Comparison of ENCODE assay signal across 11 cellular contexts in the genomic region with DNA sequence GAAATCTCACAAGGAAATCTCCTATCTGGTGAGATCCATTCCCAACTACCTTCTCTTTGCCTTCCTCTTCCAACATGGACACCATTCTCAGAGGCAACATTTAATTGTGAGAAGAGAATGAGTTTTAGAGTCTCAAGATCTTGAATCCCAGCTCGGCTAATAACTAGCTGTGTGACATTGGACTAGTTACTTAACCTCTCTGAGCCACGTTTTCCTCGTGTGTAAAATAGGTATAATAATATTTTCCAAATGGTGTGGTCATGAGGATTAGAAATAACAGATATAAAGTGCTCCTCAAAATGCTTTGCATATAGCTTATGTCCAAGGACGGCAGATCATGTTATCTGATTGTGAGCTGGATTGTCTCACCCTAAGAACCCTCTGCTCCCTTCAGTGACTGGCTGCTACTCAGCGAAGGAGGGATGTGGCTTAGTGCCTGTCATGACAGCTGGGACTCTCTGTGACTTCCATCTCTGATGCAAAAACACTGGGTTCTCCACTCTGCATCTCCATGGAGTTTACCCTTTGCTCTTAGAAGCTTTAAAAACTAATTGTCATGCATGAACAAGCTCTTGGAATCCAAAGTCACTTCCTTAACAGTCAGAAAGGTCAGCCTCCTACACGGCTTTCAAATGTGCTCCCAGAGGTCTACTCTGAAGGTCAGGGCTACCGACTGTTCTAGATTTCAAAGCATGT. TPM values are rescaled to one million over a fixed set of nuclear protein-coding genes. Genes with fewer than 3 reads are reported as not detected.
A peak's percentile ranks its signal among the peaks of the same experiment; 100 is the strongest.
DNase-seq lines count a peak whose midpoint lies in the region; ATAC-seq, FAIRE-seq and TF ChIP-seq lines count a peak whose summit lies in the region.
"Had no signal": no experiment of that assay in that cellular context is flagged by ENCODE, and none has a peak within 500 bp of the region (broad histone marks: within the 10 kb centered on the region; RNA-seq: fewer than 3 reads in every experiment).

No MANE protein-coding gene starts in this region.

- H3K9ac ChIP-seq in GM12878 (ENCODE audit: control insufficient read depth, insufficient read depth, low read length), result no peak overlapping the region

- H3K27me3 ChIP-seq in heart left ventricle (peaks cover 0 to 42% (median 18%) of the 10 kb centered on the region in 9 donors), right atrium auricular region (no peaks in the 10 kb centered on the region), GM12878 (replicated peaks in 1 of 2; ENCODE audit: control insufficient read depth in 2 of 2, insufficient read depth in 2 of 2, low read length in 1 of 2) (no peaks in the 10 kb centered on the region)
- H3K27me3 ChIP-seq: BE2C had no signal

- H2AFZ ChIP-seq in GM12878 (ENCODE audit: control insufficient read depth, low read depth, low read length), result no peak overlapping the region

- WGBS in heart left ventricle, 4 donors, result 61 to 70% (median 65%) methylated on average over 7 of the region's 7 CpGs
- WGBS in GM12878 (ENCODE audit: insufficient coverage, insufficient replicate concordance, low lambda C conversion rate, missing lambda C conversion rate), result 21% methylated on average over 7 of the region's 7 CpGs

- no peak overlapping the region for H3K27ac Mint-ChIP-seq in type B pancreatic cell
- H3K27ac Mint-ChIP-seq: activated CD8-positive, alpha-beta T cell treated with anti-CD3 and anti-CD28 coated beads for 36 hours had no signal

- H3K27ac ChIP-seq in heart left ventricle (no peak overlapping the region), right atrium auricular region (no peak overlapping the region), GM12878 (ENCODE audit: control insufficient read depth, insufficient read depth) (no peak overlapping the region)
- H3K27ac ChIP-seq: gastrocnemius medialis had no signal

- BruUV-seq in GM12878 (replicated peaks; lab: Mats Ljungman, UMichigan), result no TSS peak

- FAIRE-seq in GM12878 (lab: Jason Lieb, UNC), result no peak

- TF ChIP-seq EP300 in GM12878 (IDR thresholded peaks at IDR 0.05; ENCODE audit: borderline replicate concordance in 1 of 2, control insufficient read depth in 1 of 2, low read depth in 2 of 2, low read length in 2 of 2), result no peak

- H3K4me3 Mint-ChIP-seq in type B pancreatic cell, result peak overlapping the region; percentile 73
- H3K4me3 Mint-ChIP-seq: activated CD8-positive, alpha-beta T cell treated with anti-CD3 and anti-CD28 coated beads for 36 hours had no signal

- DNase-seq in heart left ventricle (no peak), right atrium auricular region (ENCODE audit: low spot score) (no peak), GM12878 (ENCODE audit: low read depth, low spot score) (no peak), left colon (no peak), type B pancreatic cell (ENCODE audit: extremely low spot score, unreplicated experiment) (no peak), DMS79 treated with DMSO at 0.1 percent for 48 hours (lab: John Stamatoyannopoulos, UW) (no peak)
- DNase-seq in activated CD4-positive, CD25-positive, alpha-beta regulatory T cell treated with anti-CD3 and anti-CD28 coated beads, Interleukin-2, amount 50 U/mL, for 72 hours, result no peak
- DNase-seq: gastrocnemius medialis had no signal

- H3K36me3 ChIP-seq in heart left ventricle (no peaks in the 10 kb centered on the region), right atrium auricular region (no peaks in the 10 kb centered on the region), GM12878 (ENCODE audit: control insufficient read depth in 2 of 2, insufficient read depth in 2 of 2, low read length in 1 of 2) (no peaks in the 10 kb centered on the region)
- H3K36me3 ChIP-seq: BE2C, gastrocnemius medialis had no signal

- SMC1A ChIA-PET in GM12878 (lab: Charles Lee; ENCODE audit: uncharacterized antibody, unreplicated experiment), result interaction anchor here (0.5 to 3.1 kb wide), 37 partner anchors 9 to 920 kb away, joined by 3 to 19 read pairs (median 4); a partner anchor contains a TSS

- TF ChIP-seq POLR2A in heart left ventricle (IDR thresholded peaks at IDR 0.05) (no peak), GM12878 (IDR thresholded peaks at IDR 0.05; ENCODE audit: low read depth, low read length) (no peak)

- H3K4me3 ChIP-seq in heart left ventricle (no peak overlapping the region), right atrium auricular region (no peak overlapping the region), GM12878 (no peak overlapping the region)

- H3K9me3 Mint-ChIP-seq in type B pancreatic cell, result peaks cover 6% of the 10 kb centered on the region
- H3K9me3 Mint-ChIP-seq: activated CD8-positive, alpha-beta T cell treated with anti-CD3 and anti-CD28 coated beads for 36 hours had no signal

- CTCF ChIA-PET in GM12878 (lab: Yijun Ruan, JAX), result interaction anchor here (0.6 to 3.6 kb wide), 59 partner anchors 11 to 755 kb away, joined by 3 to 76 read pairs (median 4); a partner anchor contains a TSS

- H3K27me3 Mint-ChIP-seq in type B pancreatic cell, result peaks cover 39% of the 10 kb centered on the region

- intact Hi-C loops in heart left ventricle (cut with DNase I), result loop anchor here in 8 of 10 donors (2.0 to 10.0 kb wide), 6 partner anchors 141 to 916 kb away; no protein-coding TSS in a partner anchor
- intact Hi-C loops in GM12878 (cut with micrococcal nuclease; ENCODE audit: unreplicated experiment), result loop anchor here (2.0 to 5.0 kb wide), 4 partner anchors 206 to 691 kb away; no protein-coding TSS in a partner anchor
- intact Hi-C loops in left colon (cut with DNase I, micrococcal nuclease), result loop anchor here in 1 of 2 donors (5.0 kb wide), 1 partner anchor 146 kb away; no protein-coding TSS in a partner anchor

- H3K4me1 Mint-ChIP-seq in type B pancreatic cell (ENCODE audit: unreplicated experiment), result peaks cover 18% of the 10 kb centered on the region

- in situ Hi-C loops in GM12878 (cut with MboI), result loop anchor here (5.0 to 10.0 kb wide), 4 partner anchors 141 to 913 kb away; no protein-coding TSS in a partner anchor

- H3K4me1 ChIP-seq in heart left ventricle, result peaks cover 0 to 5% (median 2%) of the 10 kb centered on the region in 12 donors
- H3K4me1 ChIP-seq in right atrium auricular region, result peaks cover 0 to 4% of the 10 kb centered on the region in 2 donors
- 0 out of 2 replicates have a peak, but pooled peaks cover 2% of the 10 kb centered on the region for H3K4me1 ChIP-seq in GM12878 (ENCODE audit: control insufficient read depth, insufficient read depth, low read length)
- H3K4me1 ChIP-seq: BE2C had no signal

- ATAC-seq in heart left ventricle, result peak in 3 of 4 donors; percentile 38 to 67 (median 41)
- peak; percentile 25 for ATAC-seq in GM12878
- peak; percentile 37 for ATAC-seq in left colon
- no peak for ATAC-seq in GM18873 (IDR thresholded peaks at IDR 0.05; ENCODE audit: low FRiP score, unreplicated experiment)

- POLR2A ChIA-PET in GM12878 (lab: Charles Lee), result no interaction called here

- H4K20me1 ChIP-seq in GM12878 (ENCODE audit: control insufficient read depth, insufficient read depth), result no peaks in the 10 kb centered on the region

- TF ChIP-seq CTCF in heart left ventricle (IDR thresholded peaks at IDR 0.05) (no peak), right atrium auricular region (IDR thresholded peaks at IDR 0.05) (no peak), GM12878 (IDR thresholded peaks at IDR 0.05 in 2 of 3, conservative IDR thresholded peaks at IDR 0.05 in 1 of 3; ENCODE audit: control insufficient read depth in 2 of 3, extremely low read depth in 1 of 3, insufficient read depth in 1 of 3, low read depth in 3 of 3, low read length in 3 of 3) (no peak), type B pancreatic cell (conservative IDR thresholded peaks at IDR 0.05) (no peak)

- no peak overlapping the region for H3K4me2 ChIP-seq in GM12878 (ENCODE audit: control insufficient read depth, insufficient read depth)

- H3K79me2 ChIP-seq in GM12878 (ENCODE audit: control insufficient read depth, insufficient read depth, low read length), result no peaks in the 10 kb centered on the region

- H3K36me3 Mint-ChIP-seq in type B pancreatic cell, result peaks cover 3% of the 10 kb centered on the region

- RAD21 ChIA-PET in GM12878 (lab: Charles Lee; ENCODE audit: unreplicated experiment), result interaction anchor here (0.7 to 2.1 kb wide), 16 partner anchors 11 to 689 kb away, joined by 3 to 25 read pairs (median 6); a partner anchor contains a TSS

- H3K9me3 ChIP-seq in heart left ventricle (no peaks in the 10 kb centered on the region), right atrium auricular region (no peaks in the 10 kb centered on the region), GM12878 (replicated peaks; ENCODE audit: control insufficient read depth, insufficient read depth, low read length) (no peaks in the 10 kb centered on the region)
- H3K9me3 ChIP-seq: BE2C, gastrocnemius medialis had no signal

- TF ChIP-seq RAD21 in GM12878 (IDR thresholded peaks at IDR 0.05; ENCODE audit: insufficient read depth, low read depth, low read length), result no peak

RNA-seq across cellular contexts. Expression of a gene that starts 38.4 kb away (rescaled TPM):
- total RNA-seq in heart left ventricle, result 10 to 100 TPM; 40.7 to 82.8 (median 56.7) TPM
- 10 to 100 TPM; 19.7 to 30.8 TPM for polyA plus RNA-seq in heart left ventricle
- total RNA-seq in right atrium auricular region, result 10 to 100 TPM; 17.3 to 51.8 TPM
- total RNA-seq in GM12878 (2013; cell fraction: nucleolus; rRNA removed), result 56.5 and 60.0 TPM in 2 replicates
- total RNA-seq in GM12878 (2014; rRNA removed), result 54.1 and 60.4 TPM in 2 replicates
- total RNA-seq in GM12878 (2014; rRNA removed; fragmentation: Illumina TruSeq; extraction: Trizol), result 42.1 and 46.8 TPM in 2 replicates
- 62.1 and 63.0 TPM in 2 replicates for total RNA-seq in GM12878 (2021)
- polyA plus RNA-seq in GM12878 (2011; ENCODE audit: low read depth), result 14.5 TPM
- polyA plus RNA-seq in GM12878 (2011; rRNA removed), result 63.1 and 105 TPM in 2 replicates
- 17.8 and 19.2 TPM in 2 replicates for polyA plus RNA-seq in GM12878 (2011; cell fraction: cytosol; rRNA removed)
- polyA plus RNA-seq in GM12878 (2011; cell fraction: nucleus; rRNA removed), result 18.9 and 21.4 TPM in 2 replicates
- polyA plus RNA-seq in GM12878 (2012), result 18.3 and 24.9 TPM in 2 replicates
- polyA plus RNA-seq in GM12878 (2014; fragmentation: Illumina TruSeq; extraction: Trizol), result 43.7 and 55.7 TPM in 2 replicates
- 10 to 100 TPM; 13.1 to 17.9 TPM for polyA plus RNA-seq in GM12878 (2014; fragmentation: Nextera tagmentation; extraction: Ambion mirVana)
- 52.7 and 63.0 TPM in 2 replicates for polyA plus RNA-seq in GM12878 (2014; rRNA removed)
- 10 to 100 TPM; 89.7 to 99.0 TPM for polyA plus RNA-seq in GM12878 (2016; fragmentation: Nextera tagmentation; extraction: Ambion mirVana)
- polyA minus RNA-seq in GM12878 (2011; rRNA and poly(A)+ RNA removed), result 21.8 and 27.0 TPM in 2 replicates
- 9.9 and 12.6 TPM in 2 replicates for polyA minus RNA-seq in GM12878 (2011; cell fraction: cytosol; rRNA and poly(A)+ RNA removed)
- polyA minus RNA-seq in GM12878 (2011; cell fraction: nucleus; rRNA and poly(A)+ RNA removed), result 56.1 and 87.4 TPM in 2 replicates
- 10 to 100 TPM; 38.8 to 51.2 TPM for total RNA-seq in left colon
- total RNA-seq in type B pancreatic cell (ENCODE audit: low replicate concordance), result 47.8 and 55.8 TPM in 2 replicates

RNA-seq across cellular contexts. Expression of a gene that starts 47.4 kb away (rescaled TPM):
- total RNA-seq in heart left ventricle (1 to 10 TPM in 5 of 9 donors, under 1 TPM in 3, not detected in 1; 0.42 to 5.0 (median 1.4) TPM), right atrium auricular region (1 to 10 TPM in 1 of 2 donors, under 1 TPM in 1; 0.47 to 1.2 TPM), GM12878 (2014; rRNA removed) (0.51 and 1.0 TPM in 2 replicates), GM12878 (2014; rRNA removed; fragmentation: Illumina TruSeq; extraction: Trizol) (0.13 and 0.32 TPM in 2 replicates), GM12878 (2021) (0.69 and 1.0 TPM in 2 replicates), left colon (under 1 TPM; 0.55 to 0.87 TPM), type B pancreatic cell (ENCODE audit: low replicate concordance) (10.8 and 13.5 TPM in 2 replicates)
- polyA plus RNA-seq in heart left ventricle (1 to 10 TPM in 1 of 2 donors, under 1 TPM in 1; 0.19 to 1.4 TPM), GM12878 (2011; rRNA removed) (0.12 and 0.34 TPM in 2 replicates), GM12878 (2014; fragmentation: Illumina TruSeq; extraction: Trizol) (0.21 TPM in 1 of 2 replicates, not detected in the other), GM12878 (2014; fragmentation: Nextera tagmentation; extraction: Ambion mirVana) (not detected), GM12878 (2014; rRNA removed) (not detected in 2 replicates), GM12878 (2016; fragmentation: Nextera tagmentation; extraction: Ambion mirVana) (not detected)
- total RNA-seq in GM12878 (2013; cell fraction: nucleolus; rRNA removed), result not detected in 2 replicates
- polyA plus RNA-seq in GM12878 (2011; ENCODE audit: low read depth), result not detected
- 0.12 and 0.25 TPM in 2 replicates for polyA plus RNA-seq in GM12878 (2011; cell fraction: cytosol; rRNA removed)
- 0.28 TPM in 1 of 2 replicates, not detected in the other for polyA plus RNA-seq in GM12878 (2011; cell fraction: nucleus; rRNA removed)
- polyA plus RNA-seq in GM12878 (2012), result 0.25 TPM in 1 of 2 replicates, not detected in the other
- not detected in 2 replicates for polyA minus RNA-seq in GM12878 (2011; rRNA and poly(A)+ RNA removed)
- not detected in 2 replicates for polyA minus RNA-seq in GM12878 (2011; cell fraction: cytosol; rRNA and poly(A)+ RNA removed)
- polyA minus RNA-seq in GM12878 (2011; cell fraction: nucleus; rRNA and poly(A)+ RNA removed), result not detected in 2 replicates
